Comparison of ENCODE assay signal across 14 cellular contexts in genomic region chr7:3606436-3606835, GRCh38.
DNase-seq lines count a peak whose midpoint lies in the region; ATAC-seq and TF ChIP-seq lines count a peak whose summit lies in the region.
"Had no signal": no experiment of that assay in that cellular context is flagged by ENCODE, and none has a peak within 500 bp of the region (broad histone marks: within the 10 kb centered on the region; RNA-seq: fewer than 3 reads in every experiment).

No MANE protein-coding gene starts in this region.

- peaks cover 8% of the 10 kb centered on the region; the same call in 1 of the 2 replicates for H3K4me1 ChIP-seq in PC-3 (ENCODE audit: insufficient read depth, low read length)
- H3K4me1 ChIP-seq: HAP-1 had no signal

- H3K4me2 ChIP-seq in PC-3 (ENCODE audit: low read length), result no peak overlapping the region

- BruUV-seq in PC-3 (replicated peaks; lab: Mats Ljungman, UMichigan), result no TSS peak

- ATAC-seq in PC-3 (no peak), HG03175 (IDR thresholded peaks at IDR 0.05; ENCODE audit: unreplicated experiment) (no peak)

- peak overlapping the region; percentile 40 for H3K27ac Mint-ChIP-seq in glutamatergic neuron (ENCODE audit: unreplicated experiment)
- peak overlapping the region; percentile 0 for H3K27ac Mint-ChIP-seq in nephron progenitor cell
- H3K27ac Mint-ChIP-seq: CD4-positive, alpha-beta T cell had no signal

- intact Hi-C loops in PC-3 (cut with micrococcal nuclease), result no loop called here

- H3K4me3 ChIP-seq in PC-3 (ENCODE audit: low read length), result no peak overlapping the region
- H3K4me3 ChIP-seq: GM23248, HAP-1 had no signal

- H3K9me2 ChIP-seq in PC-3 (replicated peaks; ENCODE audit: low read length), result no peaks in the 10 kb centered on the region

- H3K9me3 ChIP-seq in PC-3 (ENCODE audit: low read length), result no peaks in the 10 kb centered on the region
- H3K9me3 ChIP-seq: Caco-2, HAP-1 had no signal

- H3K4me1 Mint-ChIP-seq in glutamatergic neuron (ENCODE audit: low read depth, unreplicated experiment) (no peaks in the 10 kb centered on the region), nephron progenitor cell (peaks cover 6% of the 10 kb centered on the region)

- H3K36me3 Mint-ChIP-seq in glutamatergic neuron (ENCODE audit: unreplicated experiment), result no peaks in the 10 kb centered on the region
- H3K36me3 Mint-ChIP-seq in nephron progenitor cell (ENCODE audit: low read depth), result no peaks in the 10 kb centered on the region

- CTCF ChIA-PET in PC-3 (lab: Charles Lee), result no interaction called here

- TF ChIP-seq CTCF in glutamatergic neuron (IDR thresholded peaks at IDR 0.05; ENCODE audit: partially characterized antibody, unreplicated experiment) (no peak), nephron progenitor cell (IDR thresholded peaks at IDR 0.05) (no peak), PC-3 (conservative IDR thresholded peaks at IDR 0.05; ENCODE audit: low read depth, low read length) (no peak)

- no peaks in the 10 kb centered on the region for H3K36me3 ChIP-seq in PC-3 (ENCODE audit: low read depth, low read length)
- H3K36me3 ChIP-seq: HAP-1 had no signal

- POLR2A ChIA-PET in PC-3 (lab: Charles Lee; ENCODE audit: unreplicated experiment), result no interaction called here

- no peaks in the 10 kb centered on the region for H3K27me3 ChIP-seq in PC-3 (ENCODE audit: low read length)

- H3K9me3 Mint-ChIP-seq in glutamatergic neuron (ENCODE audit: unreplicated experiment) (peaks cover 6% of the 10 kb centered on the region), nephron progenitor cell (peaks cover 37% of the 10 kb centered on the region)
- H3K9me3 Mint-ChIP-seq: CD4-positive, alpha-beta T cell had no signal

- H2AFZ ChIP-seq in PC-3 (ENCODE audit: low read length), result no peak overlapping the region
- H2AFZ ChIP-seq: GM23248 had no signal

- DNase-seq in dermis blood vessel endothelial cell (peak; percentile 68), glutamatergic neuron (no peak), nephron progenitor cell (no peak), PC-3 (no peak), germinal center (ENCODE audit: low spot score) (no peak)
- no peak for DNase-seq in activated effector memory CD4-positive, alpha-beta T cell treated with anti-CD3 and anti-CD28 coated beads, Interleukin-2, amount 50 U/mL, for 16 hours
- DNase-seq: ACHN; AML-193; Caco-2; CD4-positive, alpha-beta T cell; GM23248 had no signal

- no peaks in the 10 kb centered on the region for H4K20me1 ChIP-seq in PC-3 (ENCODE audit: low read length)

- H3K79me2 ChIP-seq in PC-3 (ENCODE audit: low read length), result no peaks in the 10 kb centered on the region

- no peak overlapping the region for H3K4me3 Mint-ChIP-seq in glutamatergic neuron (ENCODE audit: unreplicated experiment)
- H3K4me3 Mint-ChIP-seq in nephron progenitor cell, result no peak overlapping the region
- H3K4me3 Mint-ChIP-seq: CD4-positive, alpha-beta T cell had no signal

- H3K27me3 Mint-ChIP-seq in glutamatergic neuron (ENCODE audit: unreplicated experiment), result peaks cover 3% of the 10 kb centered on the region
- no peaks in the 10 kb centered on the region for H3K27me3 Mint-ChIP-seq in nephron progenitor cell (ENCODE audit: low read depth, poor library complexity)

- H3K27ac ChIP-seq in PC-3 (ENCODE audit: low read length), result no peak overlapping the region
- H3K27ac ChIP-seq: C4-2B, GM23248 had no signal

- no peak overlapping the region for H3K9ac ChIP-seq in PC-3 (ENCODE audit: low read length)
- H3K9ac ChIP-seq: GM23248 had no signal

- no peaks in the 10 kb centered on the region for H3F3A ChIP-seq in PC-3 (ENCODE audit: low read length, unreplicated experiment)
